Comparison of ENCODE assay signal across 2 cellular contexts in the genomic region with DNA sequence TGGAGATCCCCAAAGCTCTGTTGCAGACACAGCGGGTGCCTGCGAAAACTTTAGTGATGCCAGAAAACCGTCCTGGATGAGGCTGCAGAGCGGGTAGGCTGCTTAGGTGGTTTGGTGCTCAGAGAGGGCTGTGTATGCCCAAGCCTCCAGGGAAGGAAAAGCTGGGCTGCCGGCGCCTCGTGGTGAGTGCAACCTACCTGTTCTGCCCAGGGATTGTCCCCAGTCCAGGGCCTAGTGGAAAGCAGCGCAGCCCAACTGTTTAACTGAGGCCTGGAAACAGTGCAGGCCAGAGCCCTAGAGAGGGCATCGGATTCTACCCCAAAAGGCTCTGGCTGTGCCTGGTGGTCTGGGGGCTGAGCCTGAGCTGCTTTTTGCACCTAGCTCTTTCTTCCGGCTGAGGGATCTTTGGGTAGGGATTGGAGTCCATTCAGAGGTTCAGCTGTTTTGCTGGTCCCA.
TF ChIP-seq lines count a peak whose summit lies in the region.

No MANE protein-coding gene starts in this region.

TF ChIP-seq in HCT116, 20 proteins besides CTCF, POLR2A, EP300 and RAD21:
- TF ChIP-seq REST (IDR thresholded peaks at IDR 0.05; ENCODE audit: low read depth) (no peak), CEBPB (IDR thresholded peaks at IDR 0.05; ENCODE audit: low read depth) (no peak), SRF (IDR thresholded peaks at IDR 0.05; ENCODE audit: low read depth) (no peak), FOSL1 (IDR thresholded peaks at IDR 0.05; ENCODE audit: low read depth) (no peak), CBX3 (IDR thresholded peaks at IDR 0.05; ENCODE audit: low read depth) (no peak), ELF1 (IDR thresholded peaks at IDR 0.05; ENCODE audit: borderline replicate concordance, low read depth) (no peak), MAX (IDR thresholded peaks at IDR 0.05) (no peak), EGR1 (IDR thresholded peaks at IDR 0.05; ENCODE audit: low read depth) (no peak), YY1 (IDR thresholded peaks at IDR 0.05; ENCODE audit: extremely low read depth, insufficient replicate concordance, low read depth, low read length) (no peak), POLR2AphosphoS5 (IDR thresholded peaks at IDR 0.05; ENCODE audit: low read depth, low read length) (no peak), TCF7L2 (IDR thresholded peaks at IDR 0.05; ENCODE audit: borderline replicate concordance, extremely low read depth, insufficient read depth, insufficient read length) (no peak), ZFX (IDR thresholded peaks at IDR 0.05) (no peak), EZH2phosphoT487 (IDR thresholded peaks at IDR 0.05; ENCODE audit: borderline replicate concordance) (no peak), JUND (IDR thresholded peaks at IDR 0.05) (no peak), SP1 (IDR thresholded peaks at IDR 0.05; ENCODE audit: low read depth) (no peak), ZNF274 (IDR thresholded peaks at IDR 0.05; ENCODE audit: low read depth, low read length) (no peak)
- TF ChIP-seq, protein P1, sequence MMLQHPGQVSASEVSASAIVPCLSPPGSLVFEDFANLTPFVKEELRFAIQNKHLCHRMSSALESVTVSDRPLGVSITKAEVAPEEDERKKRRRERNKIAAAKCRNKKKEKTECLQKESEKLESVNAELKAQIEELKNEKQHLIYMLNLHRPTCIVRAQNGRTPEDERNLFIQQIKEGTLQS (IDR thresholded peaks at IDR 0.05) = no peak

TF ChIP-seq in H1, 55 proteins besides CTCF, POLR2A, EP300 and RAD21:
- peak; percentile 68 for TF ChIP-seq EZH2 (IDR thresholded peaks at IDR 0.05; ENCODE audit: low read depth, low read length, severe bottlenecking)
- TF ChIP-seq JUN (IDR thresholded peaks at IDR 0.05; ENCODE audit: low read depth, low read length) = no peak
- TF ChIP-seq GABPA (IDR thresholded peaks at IDR 0.05; ENCODE audit: borderline replicate concordance, insufficient read depth, low read length) = peak; percentile 51; the same call in 1 of the 2 replicates
- peak; percentile 55; the same call in 1 of the 2 replicates for TF ChIP-seq SUZ12 (IDR thresholded peaks at IDR 0.05; ENCODE audit: low read length)
- TF ChIP-seq RNF2 (IDR thresholded peaks at IDR 0.05; ENCODE audit: borderline replicate concordance, low read depth, low read length, missing control alignments, poor library complexity, severe bottlenecking) = peak; percentile 27
- no peak for TF ChIP-seq CHD1 (IDR thresholded peaks at IDR 0.05; ENCODE audit: low read depth, low read length)
- TF ChIP-seq SAP30 (IDR thresholded peaks at IDR 0.05; ENCODE audit: insufficient read depth, insufficient replicate concordance, low read length) = no peak
TF ChIP-seq in H1: peak in this region for 4.
